Comparison of ENCODE assay signal across 18 cellular contexts in genomic region chrX:134338527-134338926, GRCh38. TPM values are rescaled to one million over a fixed set of nuclear protein-coding genes. Genes with fewer than 3 reads are reported as not detected.
A peak's percentile ranks its signal among the peaks of the same experiment; 100 is the strongest.
DNase-seq lines count a peak whose midpoint lies in the region; ATAC-seq, FAIRE-seq and TF ChIP-seq lines count a peak whose summit lies in the region.
"Had no signal": no experiment of that assay in that cellular context is flagged by ENCODE, and none has a peak within 500 bp of the region (broad histone marks: within the 10 kb centered on the region; RNA-seq: fewer than 3 reads in every experiment).

No MANE protein-coding gene starts in this region.

- H3K27me3 ChIP-seq in small intestine (ENCODE audit: control insufficient read depth in 2 of 2, insufficient read depth in 2 of 2, low read length in 2 of 2) (no peaks in the 10 kb centered on the region), mammary epithelial cell (ENCODE audit: insufficient read depth, low read length) (no peaks in the 10 kb centered on the region)
- H3K27me3 ChIP-seq: foreskin keratinocyte, neutrophil, Peyer's patch had no signal

- BruUV-seq in mammary epithelial cell (replicated peaks; lab: Mats Ljungman, UMichigan), result no TSS peak

- no peaks in the 10 kb centered on the region for H3K9me3 ChIP-seq in small intestine (ENCODE audit: control insufficient read depth, low read depth)
- H3K9me3 ChIP-seq in mammary epithelial cell (replicated peaks; ENCODE audit: insufficient read depth, low read length), result no peaks in the 10 kb centered on the region
- H3K9me3 ChIP-seq: Caco-2, neutrophil, Peyer's patch had no signal

- 74 to 95% (median 93%) methylated on average over 1 of the region's 1 CpG for WGBS in small intestine, 3 donors
- 50% methylated on average over 1 of the region's 1 CpG for WGBS in mammary epithelial cell (ENCODE audit: low coverage, missing lambda C conversion rate)

- peak overlapping the region; percentile 17 for H3K27ac Mint-ChIP-seq in activated T-helper 2 cell treated with anti-CD3 and anti-CD28 coated beads, Interferon-gamma antibody, Interleukin-2, Interleukin-4, amounts not matched to agents 10 μg/mL and 5 μg/mL and 100 μg/mL, durations not matched to agents 14 hours and 24 hours and 36 hours

- dilution Hi-C loops in mammary epithelial cell (cut with HindIII; ENCODE audit: low sequenced_read_pairs), result no loop called here

- H3K4me1 ChIP-seq in small intestine (ENCODE audit: control insufficient read depth in 2 of 2, insufficient read depth in 1 of 2, low read depth in 1 of 2, low read length in 1 of 2), result no peaks in the 10 kb centered on the region
- no peaks in the 10 kb centered on the region for H3K4me1 ChIP-seq in mammary epithelial cell (ENCODE audit: insufficient read depth, low read length)
- H3K4me1 ChIP-seq: Caco-2, foreskin keratinocyte, Peyer's patch had no signal

- no peaks in the 10 kb centered on the region for H3K36me3 Mint-ChIP-seq in activated T-helper 2 cell treated with anti-CD3 and anti-CD28 coated beads, Interferon-gamma antibody, Interleukin-2, Interleukin-4, amounts not matched to agents 10 μg/mL and 5 μg/mL and 100 μg/mL, durations not matched to agents 14 hours and 24 hours and 36 hours (ENCODE audit: low read depth)

- peaks cover 3% of the 10 kb centered on the region for H3K9me3 Mint-ChIP-seq in activated T-helper 2 cell treated with anti-CD3 and anti-CD28 coated beads, Interferon-gamma antibody, Interleukin-2, Interleukin-4, amounts not matched to agents 10 μg/mL and 5 μg/mL and 100 μg/mL, durations not matched to agents 14 hours and 24 hours and 36 hours

- no peaks in the 10 kb centered on the region for H3K27me3 Mint-ChIP-seq in activated T-helper 2 cell treated with anti-CD3 and anti-CD28 coated beads, Interferon-gamma antibody, Interleukin-2, Interleukin-4, amounts not matched to agents 10 μg/mL and 5 μg/mL and 100 μg/mL, durations not matched to agents 14 hours and 24 hours and 36 hours (ENCODE audit: low read depth)

- H2AFZ ChIP-seq in mammary epithelial cell (ENCODE audit: low read depth, low read length), result no peak overlapping the region

- H3K79me2 ChIP-seq in mammary epithelial cell (ENCODE audit: insufficient read depth, low read length), result no peaks in the 10 kb centered on the region

- H4K20me1 ChIP-seq in mammary epithelial cell (ENCODE audit: insufficient read depth, low read length), result no peaks in the 10 kb centered on the region

- no peak overlapping the region for H3K4me3 Mint-ChIP-seq in activated T-helper 2 cell treated with anti-CD3 and anti-CD28 coated beads, Interferon-gamma antibody, Interleukin-2, Interleukin-4, amounts not matched to agents 10 μg/mL and 5 μg/mL and 100 μg/mL, durations not matched to agents 14 hours and 24 hours and 36 hours (ENCODE audit: low read depth)

- in situ Hi-C loops in mammary epithelial cell (cut with MboI; ENCODE audit: low sequenced_read_pairs in 2 of 2), result no loop called here

- no peak for ATAC-seq in GM18520 (IDR thresholded peaks at IDR 0.05; ENCODE audit: unreplicated experiment)
- ATAC-seq: foreskin keratinocyte had no signal

- H3K4me1 Mint-ChIP-seq in activated T-helper 2 cell treated with anti-CD3 and anti-CD28 coated beads, Interferon-gamma antibody, Interleukin-2, Interleukin-4, amounts not matched to agents 10 μg/mL and 5 μg/mL and 100 μg/mL, durations not matched to agents 14 hours and 24 hours and 36 hours (ENCODE audit: low read depth), result peaks cover 13% of the 10 kb centered on the region

- intact Hi-C loops in activated T-helper 2 cell treated with anti-CD3 and anti-CD28 coated beads, Interferon-gamma antibody, Interleukin-2, Interleukin-4, amounts not matched to agents 10 μg/mL and 5 μg/mL and 100 μg/mL, durations not matched to agents 14 hours and 24 hours and 36 hours (cut with micrococcal nuclease), result no loop called here
- intact Hi-C loops in mammary epithelial cell (cut with micrococcal nuclease) (no loop called here), head of caudate nucleus (cut with DNase I) (no loop called here)

- FAIRE-seq in small intestine (lab: Jason Lieb, UNC), result no peak

- no peak for TF ChIP-seq CTCF in mammary epithelial cell (conservative IDR thresholded peaks at IDR 0.05 in 1 of 2, IDR thresholded peaks at IDR 0.05 in 1 of 2; ENCODE audit: extremely low read depth in 1 of 2, insufficient read depth in 1 of 2, low read depth in 1 of 2, low read length in 2 of 2)

- H3K4me2 ChIP-seq in mammary epithelial cell (ENCODE audit: insufficient read depth, low read depth, low read length), result no peak overlapping the region

- CTCF ChIA-PET in mammary epithelial cell (lab: Charles Lee; ENCODE audit: low non-redundant PET), result no interaction called here

- H3K4me3 ChIP-seq in small intestine (ENCODE audit: low read depth in 1 of 2, low read length in 2 of 2) (no peak overlapping the region), mammary epithelial cell (replicated peaks in 1 of 3; ENCODE audit: insufficient read depth in 1 of 3, low read depth in 2 of 3, low read length in 3 of 3) (no peak overlapping the region)
- H3K4me3 ChIP-seq: Peyer's patch, skin epidermis had no signal

- H3K27ac ChIP-seq in small intestine (ENCODE audit: low read depth in 1 of 2, low read length in 1 of 2) (no peak overlapping the region), mammary epithelial cell (ENCODE audit: insufficient read depth, low read depth, low read length) (no peak overlapping the region)
- H3K27ac ChIP-seq: foreskin keratinocyte, neutrophil, Peyer's patch, skin epidermis had no signal

- H3K9ac ChIP-seq in mammary epithelial cell (ENCODE audit: insufficient read depth, low read length), result no peak overlapping the region

- peak; percentile 2 for DNase-seq in activated T-cell treated with anti-CD3 and anti-CD28 coated beads for 24 hours (ENCODE audit: low read depth)
- DNase-seq in activated T-cell treated with anti-CD3 and anti-CD28 coated beads, Interleukin-2, amount 50 U/mL, for 1 hour, result no peak
- DNase-seq in MV-4-11 (lab: John Stamatoyannopoulos, UW), result peak; percentile 0
- DNase-seq in activated T-helper 2 cell treated with anti-CD3 and anti-CD28 coated beads, Interferon-gamma antibody, Interleukin-2, Interleukin-4, amounts not matched to agents 10 μg/mL and 5 μg/mL and 100 μg/mL, durations not matched to agents 14 hours and 24 hours and 36 hours (ENCODE audit: low spot score), result peak; percentile 10
- DNase-seq in small intestine, result peak; percentile 1
- no peak for DNase-seq in mammary epithelial cell
- DNase-seq in head of caudate nucleus, result no peak
- DNase-seq: activated CD4-positive, alpha-beta T cell treated with anti-CD3 and anti-CD28 coated beads, Interleukin-2, amount 50 U/mL, for 4 hours; Caco-2; foreskin keratinocyte; KG1; mesendoderm; NCI-H146; NCI-H446; Peyer's patch had no signal

- H3K36me3 ChIP-seq in small intestine (ENCODE audit: control insufficient read depth in 2 of 2, insufficient read depth in 2 of 2, low read length in 2 of 2) (no peaks in the 10 kb centered on the region), mammary epithelial cell (ENCODE audit: insufficient read depth, low read length) (no peaks in the 10 kb centered on the region)
- H3K36me3 ChIP-seq: neutrophil, Peyer's patch had no signal

RNA-seq across cellular contexts. Expression of gene PHF6, which starts 34.6 kb away (rescaled TPM):
- 97.6 and 99.6 TPM in 2 replicates for total RNA-seq in activated T-helper 2 cell treated with anti-CD3 and anti-CD28 coated beads, Interferon-gamma antibody, Interleukin-2, Interleukin-4, amounts not matched to agents 10 μg/mL and 5 μg/mL and 100 μg/mL, durations not matched to agents 14 hours and 24 hours and 36 hours
- 1 to 10 TPM; 3.2 to 7.5 (median 4.7) TPM for polyA plus RNA-seq in small intestine
- total RNA-seq in mammary epithelial cell, result 10 to 100 TPM; 27.3 to 31.7 TPM
- polyA plus RNA-seq in mammary epithelial cell, result 7.4 TPM
- polyA minus RNA-seq in mammary epithelial cell, result 22.9 TPM

Comparison
In these comparisons a context has a peak if more than half of its experiments do, and no peak if none do; other contexts are left out.
1. DNase-seq: peak in activated T-cell treated with anti-CD3 and anti-CD28 coated beads for 24 hours (single experiment), MV-4-11 (single experiment), activated T-helper 2 cell treated with anti-CD3 and anti-CD28 coated beads, Interferon-gamma antibody, Interleukin-2, Interleukin-4, amounts not matched to agents 10 μg/mL and 5 μg/mL and 100 μg/mL, durations not matched to agents 14 hours and 24 hours and 36 hours (single experiment) and small intestine (single experiment); none in activated T-cell treated with anti-CD3 and anti-CD28 coated beads, Interleukin-2, amount 50 U/mL, for 1 hour (single experiment), mammary epithelial cell (single experiment) and head of caudate nucleus (0 of 42).